1 cellular context compared by ENCODE assay signal in genomic region chr11:63837719-63838118, GRCh38.
A peak's percentile ranks its signal among the peaks of the same experiment; 100 is the strongest.
TF ChIP-seq lines count a peak whose summit lies in the region.

No MANE protein-coding gene starts in this region.

TF ChIP-seq in HepG2, 621 proteins besides CTCF, POLR2A, EP300 and RAD21:
- TF ChIP-seq TEAD3 (CRISPR knock-in tag; optimal IDR thresholded peaks at IDR 0.05; ENCODE audit: borderline replicate concordance) (peak; percentile 29), ZNF441 (CRISPR knock-in tag; IDR thresholded peaks at IDR 0.05; ENCODE audit: borderline replicate concordance) (no peak), ZNF180 (CRISPR knock-in tag; IDR thresholded peaks at IDR 0.05; ENCODE audit: borderline replicate concordance, low read depth) (no peak), ELF4 (CRISPR knock-in tag; IDR thresholded peaks at IDR 0.05; ENCODE audit: borderline replicate concordance) (peak; percentile 27; the same call in 1 of the 2 replicates), ZNF670 (CRISPR knock-in tag; IDR thresholded peaks at IDR 0.05; ENCODE audit: borderline replicate concordance) (0 out of 2 replicates have a peak, but pooled peaks have one; percentile 21), TBX3 (IDR thresholded peaks at IDR 0.05; ENCODE audit: borderline replicate concordance) (no peak), ZNF276 (CRISPR knock-in tag; IDR thresholded peaks at IDR 0.05; ENCODE audit: low read depth) (peak; percentile 31; the same call in 1 of the 2 replicates), TMF1 (CRISPR knock-in tag; IDR thresholded peaks at IDR 0.05; ENCODE audit: low read depth) (no peak), SRY (CRISPR knock-in tag; IDR thresholded peaks at IDR 0.05) (no peak)
- TF ChIP-seq, protein P1, sequence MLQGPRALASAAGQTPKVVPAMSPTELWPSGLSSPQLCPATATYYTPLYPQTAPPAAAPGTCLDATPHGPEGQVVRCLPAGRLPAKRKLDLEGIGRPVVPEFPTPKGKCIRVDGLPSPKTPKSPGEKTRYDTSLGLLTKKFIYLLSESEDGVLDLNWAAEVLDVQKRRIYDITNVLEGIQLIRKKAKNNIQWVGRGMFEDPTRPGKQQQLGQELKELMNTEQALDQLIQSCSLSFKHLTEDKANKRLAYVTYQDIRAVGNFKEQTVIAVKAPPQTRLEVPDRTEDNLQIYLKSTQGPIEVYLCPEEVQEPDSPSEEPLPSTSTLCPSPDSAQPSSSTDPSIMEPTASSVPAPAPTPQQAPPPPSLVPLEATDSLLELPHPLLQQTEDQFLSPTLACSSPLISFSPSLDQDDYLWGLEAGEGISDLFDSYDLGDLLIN (CRISPR knock-in tag; IDR thresholded peaks at IDR 0.05; ENCODE audit: borderline replicate concordance) = no peak
TF ChIP-seq in HepG2: peak in this region for 4.
